Comparison of ENCODE assay signal across 20 cellular contexts in genomic region chr10:10499839-10500238, GRCh38.
DNase-seq lines count a peak whose midpoint lies in the region; ATAC-seq and TF ChIP-seq lines count a peak whose summit lies in the region.
"Had no signal": no experiment of that assay in that cellular context is flagged by ENCODE, and none has a peak within 500 bp of the region (broad histone marks: within the 10 kb centered on the region; RNA-seq: fewer than 3 reads in every experiment).

No MANE protein-coding gene starts in this region.

- no peak overlapping the region for H3K9ac ChIP-seq in GM23248

- H3K27ac ChIP-seq in GM23248 (peak overlapping the region; percentile 67), gastroesophageal sphincter (no peak overlapping the region), coronary artery (no peak overlapping the region)
- H3K27ac ChIP-seq: left lung had no signal

- H3F3A ChIP-seq in GM23248 (ENCODE audit: insufficient read depth): peaks cover 22% of the 10 kb centered on the region

- TF ChIP-seq CTCF in gastroesophageal sphincter (IDR thresholded peaks at IDR 0.05): no peak
- TF ChIP-seq CTCF in coronary artery (IDR thresholded peaks at IDR 0.05): no peak

- peak overlapping the region; percentile 43 for H3K4me2 ChIP-seq in GM23248 (ENCODE audit: unreplicated experiment)

- WGBS in GM23248 (ENCODE audit: low coverage in 1 of 2, low lambda C conversion rate in 2 of 2, missing lambda C conversion rate in 2 of 2), 2 experiments: 6 to 12% methylated on average over 2 of the region's 2 CpGs
- 20 to 34% methylated on average over 2 of the region's 2 CpGs for WGBS in gastroesophageal sphincter (ENCODE audit: low coverage in 1 of 2), 2 donors

- H3K4me3 ChIP-seq in GM23248: no peak overlapping the region
- H3K4me3 ChIP-seq in gastroesophageal sphincter: no peak overlapping the region
- no peak overlapping the region for H3K4me3 ChIP-seq in coronary artery
- H3K4me3 ChIP-seq: left lung had no signal

- H2AFZ ChIP-seq in GM23248: peak overlapping the region; percentile 51

- no peaks in the 10 kb centered on the region for H3K9me3 ChIP-seq in GM23248 (ENCODE audit: low read depth)
- no peaks in the 10 kb centered on the region for H3K9me3 ChIP-seq in gastroesophageal sphincter

- H3K4me1 ChIP-seq in GM23248 (ENCODE audit: insufficient read depth): peaks cover 30% of the 10 kb centered on the region
- no peaks in the 10 kb centered on the region for H3K4me1 ChIP-seq in gastroesophageal sphincter
- H3K4me1 ChIP-seq: left lung had no signal

- H4K20me1 ChIP-seq in GM23248 (ENCODE audit: insufficient read depth): no peaks in the 10 kb centered on the region

- H3K27me3 ChIP-seq in GM23248 (replicated peaks; ENCODE audit: insufficient read depth) (no peaks in the 10 kb centered on the region), gastroesophageal sphincter (no peaks in the 10 kb centered on the region)
- H3K27me3 ChIP-seq: left lung had no signal

- H3K36me3 ChIP-seq in GM23248 (ENCODE audit: low read depth): no peaks in the 10 kb centered on the region
- H3K36me3 ChIP-seq in gastroesophageal sphincter: no peaks in the 10 kb centered on the region
- H3K36me3 ChIP-seq: left lung had no signal

- no peak for TF ChIP-seq EP300 in gastroesophageal sphincter (IDR thresholded peaks at IDR 0.05)

- in situ Hi-C loops in GM23248 (cut with MboI): no loop called here

- H3K9me2 ChIP-seq in GM23248 (ENCODE audit: insufficient read depth): no peaks in the 10 kb centered on the region

- TF ChIP-seq POLR2A in gastroesophageal sphincter (IDR thresholded peaks at IDR 0.05): no peak

- H3K79me2 ChIP-seq in GM23248 (ENCODE audit: insufficient read depth): no peaks in the 10 kb centered on the region

- peak; percentile 70 for DNase-seq in GM23248
- DNase-seq in NOMO-1 treated with dmso at 0.1 percent for 144 hours (lab: John Stamatoyannopoulos, UW; ENCODE audit: unreplicated experiment): peak; percentile 28
- peak; percentile 7 for DNase-seq in fibroblast of gingiva (ENCODE audit: low read depth)
- DNase-seq in smooth muscle cell of the brain vasculature (ENCODE audit: low read depth, low spot score): peak; percentile 6
- no peak for DNase-seq in RPMI8226
- no peak for DNase-seq in coronary artery (ENCODE audit: low spot score)
- DNase-seq: activated CD4-positive, CD25-positive, alpha-beta regulatory T cell; activated CD8-positive, alpha-beta memory T cell treated with anti-CD3 and anti-CD28 coated beads, Interleukin-2, amount 50 U/mL, for 48 hours; caudate nucleus; GF-D8; H7; hippocampal formation; KBM-7; left lung; naive B cell; NCI-H1694; NCI-H524 treated with DMSO at 0.1 percent for 48 hours; stimulated activated CD4-positive, alpha-beta T cell treated with anti-CD3 and anti-CD28 coated beads, Interleukin-1b, Interleukin-23, amount 100 ng/mL, for 48 hours; trophoblast cell had no signal

- no peak for ATAC-seq in gastroesophageal sphincter
- ATAC-seq: left lung had no signal

Comparison
In these comparisons a context has a peak if more than half of its experiments do, and no peak if none do; other contexts are left out.
1. DNase-seq: peak in GM23248 (single experiment), NOMO-1 treated with dmso at 0.1 percent for 144 hours (single experiment), fibroblast of gingiva (single experiment) and smooth muscle cell of the brain vasculature (single experiment); none in RPMI8226 (single experiment) and coronary artery (single experiment).